25 cellular contexts compared by ENCODE assay signal in genomic region chr11:23423119-23423518, GRCh38.
DNase-seq lines count a peak whose midpoint lies in the region; ATAC-seq and TF ChIP-seq lines count a peak whose summit lies in the region.
"Had no signal": no experiment of that assay in that cellular context is flagged by ENCODE, and none has a peak within 500 bp of the region (broad histone marks: within the 10 kb centered on the region; RNA-seq: fewer than 3 reads in every experiment).

No MANE protein-coding gene starts in this region.

- no peaks in the 10 kb centered on the region for H3K9me3 Mint-ChIP-seq in HFFc6
- peaks cover 2% of the 10 kb centered on the region for H3K9me3 Mint-ChIP-seq in activated CD4-positive, alpha-beta T cell treated with anti-CD3 and anti-CD28 coated beads for 36 hours (ENCODE audit: low read depth)

- 0 out of 2 replicates have a peak, but pooled peaks cover 4% of the 10 kb centered on the region for H3K36me3 Mint-ChIP-seq in HFFc6 (ENCODE audit: low read depth)
- no peaks in the 10 kb centered on the region for H3K36me3 Mint-ChIP-seq in activated CD4-positive, alpha-beta T cell treated with anti-CD3 and anti-CD28 coated beads for 36 hours (ENCODE audit: low read depth)

- H3K27ac ChIP-seq in SK-N-SH (ENCODE audit: low read depth in 2 of 2, low read length in 1 of 2) = peak overlapping the region in 1 of 2 experiments; percentile 39; a peak in 2 of 4 replicates
- H3K27ac ChIP-seq: A549, gastrocnemius medialis, left ventricle myocardium inferior, parathyroid adenoma, right lobe of liver, testis, uterus had no signal

- no peaks in the 10 kb centered on the region for H4K20me1 ChIP-seq in SK-N-SH (ENCODE audit: insufficient read depth)

- no peaks in the 10 kb centered on the region; the same call in 1 of the 2 replicates for H3K9me3 ChIP-seq in SK-N-SH
- H3K9me3 ChIP-seq: A549, gastrocnemius medialis, left ventricle myocardium inferior, right lobe of liver, testis, uterus had no signal

- H3K4me1 ChIP-seq in SK-N-SH (ENCODE audit: control insufficient read depth in 1 of 2, insufficient read depth in 2 of 2, low read depth in 1 of 2, low read length in 1 of 2) = peaks cover 0 to 5% of the 10 kb centered on the region in 2 experiments; a peak in 1 of 4 replicates
- H3K4me1 ChIP-seq: A549, gastrocnemius medialis, left ventricle myocardium inferior, parathyroid adenoma, right lobe of liver, testis, uterus had no signal

- CTCF ChIA-PET in activated CD4-positive, alpha-beta T cell treated with anti-CD3 and anti-CD28 coated beads for 36 hours (lab: Charles Lee) = no interaction called here
- CTCF ChIA-PET in SK-N-SH (lab: Yijun Ruan, JAX) = no interaction called here

- no peak overlapping the region for H3K4me3 ChIP-seq in SK-N-SH (ENCODE audit: low read depth in 2 of 2, low read length in 1 of 2)
- H3K4me3 ChIP-seq: A549, gastrocnemius medialis, K562, left ventricle myocardium inferior, right lobe of liver, testis, uterus had no signal

- no peak overlapping the region; the same call in 1 of the 2 replicates for H3K4me3 Mint-ChIP-seq in HFFc6
- no peak overlapping the region for H3K4me3 Mint-ChIP-seq in activated CD4-positive, alpha-beta T cell treated with anti-CD3 and anti-CD28 coated beads for 36 hours
- H3K4me3 Mint-ChIP-seq: central memory CD8-positive, alpha-beta T cell; T-helper 1 cell treated with Interleukin-12 subunit alpha and Interleukin-12 subunit beta and Interleukin-4 antibody, amounts not matched to agents 30 μg/mL and 1 μg/mL, for 36 hours had no signal

- in situ Hi-C loops in ACHN (cut with HindIII; ENCODE audit: low pct_ligation_motif_present, low pct_unique_long_range_greater_than_20kb, low sequenced_read_pairs) = no loop called here

- no peak for ATAC-seq in activated CD4-positive, alpha-beta T cell treated with anti-CD3 and anti-CD28 coated beads for 36 hours
- ATAC-seq: A549, gastrocnemius medialis, K562, right lobe of liver had no signal

- TF ChIP-seq EP300 in SK-N-SH (IDR thresholded peaks at IDR 0.05; ENCODE audit: borderline replicate concordance in 1 of 2, low read depth in 1 of 2, low read length in 1 of 2) = no peak

- H3K27me3 ChIP-seq in SK-N-SH (ENCODE audit: insufficient read depth) = no peaks in the 10 kb centered on the region
- H3K27me3 ChIP-seq: gastrocnemius medialis, right lobe of liver, testis, uterus had no signal

- DNase-seq in AG08395 (ENCODE audit: low spot score) (peak; percentile 5), HFFc6 (peak; percentile 18), amniotic epithelial cell (ENCODE audit: low read depth) (peak; percentile 1), fibroblast of the conjunctiva (ENCODE audit: low read depth) (peak; percentile 6), hypothalamus (lab: John Stamatoyannopoulos, UW) (no peak), SK-N-SH (no peak), ACHN (no peak)
- DNase-seq in activated CD4-positive, alpha-beta T cell treated with anti-CD3 and anti-CD28 coated beads for 36 hours = no peak
- DNase-seq: activated CD4-positive, alpha-beta T cell treated with anti-CD3 and anti-CD28 coated beads for 48 hours; activated naive CD4-positive, alpha-beta T cell; activated T-cell treated with anti-CD3 and anti-CD28 coated beads, Interleukin-2, amount 50 U/mL, for 48 hours; gastrocnemius medialis; left ventricle myocardium inferior; NCI-H146; NCI-H2171; NCI-H524 treated with DMSO at 0.1 percent for 48 hours; right lobe of liver; stimulated activated naive CD4-positive, alpha-beta T cell treated with Interleukin-2 at 50 U/mL for 16 hours; testis; uterus had no signal

- no peaks in the 10 kb centered on the region for H3K79me2 ChIP-seq in SK-N-SH (ENCODE audit: insufficient read depth)
- H3K79me2 ChIP-seq: parathyroid adenoma had no signal

- POLR2A ChIA-PET in activated CD4-positive, alpha-beta T cell treated with anti-CD3 and anti-CD28 coated beads for 36 hours (lab: Charles Lee) = no interaction called here
- POLR2A ChIA-PET in SK-N-SH (lab: Yijun Ruan, JAX) = no interaction called here

- H3F3A ChIP-seq in SK-N-SH (replicated peaks; ENCODE audit: insufficient read depth) = no peaks in the 10 kb centered on the region

- no peak overlapping the region for H3K27ac Mint-ChIP-seq in HFFc6
- no peak overlapping the region for H3K27ac Mint-ChIP-seq in activated CD4-positive, alpha-beta T cell treated with anti-CD3 and anti-CD28 coated beads for 36 hours
- H3K27ac Mint-ChIP-seq: T-helper 1 cell treated with Interleukin-12 subunit alpha and Interleukin-12 subunit beta and Interleukin-4 antibody, amounts not matched to agents 30 μg/mL and 1 μg/mL, for 36 hours had no signal

- no peaks in the 10 kb centered on the region for H3K9me2 ChIP-seq in SK-N-SH

- H3K36me3 ChIP-seq in SK-N-SH (replicated peaks in 1 of 2; ENCODE audit: control insufficient read depth in 1 of 2, insufficient read depth in 2 of 2, low read length in 1 of 2) = no peaks in the 10 kb centered on the region
- H3K36me3 ChIP-seq: gastrocnemius medialis, left ventricle myocardium inferior, right lobe of liver, uterus had no signal

- TF ChIP-seq RAD21 in SK-N-SH (IDR thresholded peaks at IDR 0.05; ENCODE audit: low read length) = no peak

- 42% methylated on average over 3 of the region's 3 CpGs for WGBS in SK-N-SH (ENCODE audit: low lambda C conversion rate)

- H3K9ac ChIP-seq in SK-N-SH = no peak overlapping the region
- H3K9ac ChIP-seq: parathyroid adenoma had no signal

- intact Hi-C loops in activated CD4-positive, alpha-beta T cell treated with anti-CD3 and anti-CD28 coated beads for 36 hours (cut with DNase I, micrococcal nuclease) = no loop called here

- peaks cover 36% of the 10 kb centered on the region for H3K4me1 Mint-ChIP-seq in HFFc6 (ENCODE audit: low read depth)
- H3K4me1 Mint-ChIP-seq in activated CD4-positive, alpha-beta T cell treated with anti-CD3 and anti-CD28 coated beads for 36 hours = no peaks in the 10 kb centered on the region
- H3K4me1 Mint-ChIP-seq: central memory CD8-positive, alpha-beta T cell had no signal

- H2AFZ ChIP-seq in SK-N-SH (ENCODE audit: low read depth) = no peak overlapping the region
- H2AFZ ChIP-seq: parathyroid adenoma had no signal

- TF ChIP-seq CTCF in HFFc6 (IDR thresholded peaks at IDR 0.05) = no peak
- no peak for TF ChIP-seq CTCF in SK-N-SH (IDR thresholded peaks at IDR 0.05)

- no peak overlapping the region for H3K4me2 ChIP-seq in SK-N-SH
- H3K4me2 ChIP-seq: A549 had no signal

- H3K27me3 Mint-ChIP-seq in HFFc6 (ENCODE audit: insufficient read depth) = no peaks in the 10 kb centered on the region
- H3K27me3 Mint-ChIP-seq in activated CD4-positive, alpha-beta T cell treated with anti-CD3 and anti-CD28 coated beads for 36 hours = no peaks in the 10 kb centered on the region
- H3K27me3 Mint-ChIP-seq: central memory CD8-positive, alpha-beta T cell had no signal

TF ChIP-seq in SK-N-SH, 30 proteins besides CTCF, POLR2A, EP300 and RAD21:
- TF ChIP-seq, protein P1, sequence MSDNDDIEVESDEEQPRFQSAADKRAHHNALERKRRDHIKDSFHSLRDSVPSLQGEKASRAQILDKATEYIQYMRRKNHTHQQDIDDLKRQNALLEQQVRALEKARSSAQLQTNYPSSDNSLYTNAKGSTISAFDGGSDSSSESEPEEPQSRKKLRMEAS (IDR thresholded peaks at IDR 0.05; ENCODE audit: low read depth) = no peak
- no peak for TF ChIP-seq GATA2 (CRISPR knock-in tag; IDR thresholded peaks at IDR 0.05)
- TF ChIP-seq ELF1 (IDR thresholded peaks at IDR 0.05) = no peak
- TF ChIP-seq, protein P2, sequence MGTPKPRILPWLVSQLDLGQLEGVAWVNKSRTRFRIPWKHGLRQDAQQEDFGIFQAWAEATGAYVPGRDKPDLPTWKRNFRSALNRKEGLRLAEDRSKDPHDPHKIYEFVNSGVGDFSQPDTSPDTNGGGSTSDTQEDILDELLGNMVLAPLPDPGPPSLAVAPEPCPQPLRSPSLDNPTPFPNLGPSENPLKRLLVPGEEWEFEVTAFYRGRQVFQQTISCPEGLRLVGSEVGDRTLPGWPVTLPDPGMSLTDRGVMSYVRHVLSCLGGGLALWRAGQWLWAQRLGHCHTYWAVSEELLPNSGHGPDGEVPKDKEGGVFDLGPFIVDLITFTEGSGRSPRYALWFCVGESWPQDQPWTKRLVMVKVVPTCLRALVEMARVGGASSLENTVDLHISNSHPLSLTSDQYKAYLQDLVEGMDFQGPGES (IDR thresholded peaks at IDR 0.05; ENCODE audit: low read depth, low read length) = no peak
- TF ChIP-seq JUND (IDR thresholded peaks at IDR 0.05) = no peak
- no peak for TF ChIP-seq CHD2 (IDR thresholded peaks at IDR 0.05; ENCODE audit: low read length, partially characterized antibody)
- TF ChIP-seq SIN3A (IDR thresholded peaks at IDR 0.05; ENCODE audit: borderline replicate concordance, low read depth, low read length) = no peak
- no peak for TF ChIP-seq SMC3 (IDR thresholded peaks at IDR 0.05; ENCODE audit: low read depth, low read length)
- no peak for TF ChIP-seq POLR2AphosphoS5 (IDR thresholded peaks at IDR 0.05; ENCODE audit: low read depth, low read length)
- no peak for TF ChIP-seq EZH2phosphoT487 (IDR thresholded peaks at IDR 0.05; ENCODE audit: borderline replicate concordance, low read depth)
- TF ChIP-seq TAF1 (IDR thresholded peaks at IDR 0.05; ENCODE audit: borderline replicate concordance, low read depth, low read length) = no peak
- TF ChIP-seq, protein P3, sequence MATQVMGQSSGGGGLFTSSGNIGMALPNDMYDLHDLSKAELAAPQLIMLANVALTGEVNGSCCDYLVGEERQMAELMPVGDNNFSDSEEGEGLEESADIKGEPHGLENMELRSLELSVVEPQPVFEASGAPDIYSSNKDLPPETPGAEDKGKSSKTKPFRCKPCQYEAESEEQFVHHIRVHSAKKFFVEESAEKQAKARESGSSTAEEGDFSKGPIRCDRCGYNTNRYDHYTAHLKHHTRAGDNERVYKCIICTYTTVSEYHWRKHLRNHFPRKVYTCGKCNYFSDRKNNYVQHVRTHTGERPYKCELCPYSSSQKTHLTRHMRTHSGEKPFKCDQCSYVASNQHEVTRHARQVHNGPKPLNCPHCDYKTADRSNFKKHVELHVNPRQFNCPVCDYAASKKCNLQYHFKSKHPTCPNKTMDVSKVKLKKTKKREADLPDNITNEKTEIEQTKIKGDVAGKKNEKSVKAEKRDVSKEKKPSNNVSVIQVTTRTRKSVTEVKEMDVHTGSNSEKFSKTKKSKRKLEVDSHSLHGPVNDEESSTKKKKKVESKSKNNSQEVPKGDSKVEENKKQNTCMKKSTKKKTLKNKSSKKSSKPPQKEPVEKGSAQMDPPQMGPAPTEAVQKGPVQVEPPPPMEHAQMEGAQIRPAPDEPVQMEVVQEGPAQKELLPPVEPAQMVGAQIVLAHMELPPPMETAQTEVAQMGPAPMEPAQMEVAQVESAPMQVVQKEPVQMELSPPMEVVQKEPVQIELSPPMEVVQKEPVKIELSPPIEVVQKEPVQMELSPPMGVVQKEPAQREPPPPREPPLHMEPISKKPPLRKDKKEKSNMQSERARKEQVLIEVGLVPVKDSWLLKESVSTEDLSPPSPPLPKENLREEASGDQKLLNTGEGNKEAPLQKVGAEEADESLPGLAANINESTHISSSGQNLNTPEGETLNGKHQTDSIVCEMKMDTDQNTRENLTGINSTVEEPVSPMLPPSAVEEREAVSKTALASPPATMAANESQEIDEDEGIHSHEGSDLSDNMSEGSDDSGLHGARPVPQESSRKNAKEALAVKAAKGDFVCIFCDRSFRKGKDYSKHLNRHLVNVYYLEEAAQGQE (IDR thresholded peaks at IDR 0.05; ENCODE audit: low read depth, low read length) = no peak
- no peak for TF ChIP-seq TCF12 (IDR thresholded peaks at IDR 0.05)

Comparison
In these comparisons a context has a peak if more than half of its experiments do, and no peak if none do; other contexts are left out.
1. DNase-seq: peak in AG08395 (single experiment), HFFc6 (single experiment), amniotic epithelial cell (single experiment) and fibroblast of the conjunctiva (single experiment); none in activated CD4-positive, alpha-beta T cell treated with anti-CD3 and anti-CD28 coated beads for 36 hours (single experiment), hypothalamus (0 of 51), SK-N-SH (single experiment) and ACHN (single experiment).